ENCODE assay signal across 1 cellular context in the genomic region with DNA sequence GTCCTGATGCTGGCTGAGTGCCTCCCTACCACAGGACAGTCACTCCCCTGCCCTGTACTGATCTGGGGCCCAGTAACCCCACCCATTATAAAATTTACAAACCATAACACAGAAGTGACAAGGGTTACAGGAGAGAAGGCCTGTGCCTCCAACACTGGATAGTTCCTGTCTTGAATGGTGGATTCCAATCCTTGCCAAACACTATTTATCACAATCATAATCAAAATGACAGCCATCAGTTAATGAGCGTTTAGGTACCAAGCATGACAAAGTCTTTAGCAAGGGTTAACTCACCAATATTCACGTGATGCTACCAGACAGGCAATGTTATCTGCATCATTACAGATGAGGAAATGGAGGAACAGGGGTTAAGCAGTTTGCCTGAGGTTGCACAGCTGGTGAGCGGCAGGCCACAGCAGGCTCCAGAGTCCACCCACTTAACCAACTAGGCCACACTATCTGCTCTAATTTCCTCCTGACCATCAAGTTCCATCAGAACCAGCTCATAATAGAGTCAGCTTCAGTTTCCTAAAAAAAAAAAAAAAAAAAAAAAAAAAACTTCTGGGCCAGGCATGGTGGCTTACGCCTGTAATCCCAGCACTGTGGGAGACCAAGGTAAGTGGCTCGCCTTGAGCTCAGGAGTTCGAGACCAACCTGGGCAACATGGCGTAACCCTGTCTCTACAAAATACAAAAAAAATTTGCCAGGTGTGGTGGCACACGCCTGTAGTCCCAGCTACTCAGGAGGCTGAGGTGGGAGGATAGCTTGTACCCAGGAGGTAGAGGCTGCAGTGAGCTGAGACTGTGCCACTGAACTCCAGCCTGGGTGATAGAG.
TF ChIP-seq lines count a peak whose summit lies in the region.

No MANE protein-coding gene starts in this region.

TF ChIP-seq in A549, 52 proteins besides CTCF, POLR2A, EP300 and RAD21 (continued from another document):
- TF ChIP-seq, protein P1, sequence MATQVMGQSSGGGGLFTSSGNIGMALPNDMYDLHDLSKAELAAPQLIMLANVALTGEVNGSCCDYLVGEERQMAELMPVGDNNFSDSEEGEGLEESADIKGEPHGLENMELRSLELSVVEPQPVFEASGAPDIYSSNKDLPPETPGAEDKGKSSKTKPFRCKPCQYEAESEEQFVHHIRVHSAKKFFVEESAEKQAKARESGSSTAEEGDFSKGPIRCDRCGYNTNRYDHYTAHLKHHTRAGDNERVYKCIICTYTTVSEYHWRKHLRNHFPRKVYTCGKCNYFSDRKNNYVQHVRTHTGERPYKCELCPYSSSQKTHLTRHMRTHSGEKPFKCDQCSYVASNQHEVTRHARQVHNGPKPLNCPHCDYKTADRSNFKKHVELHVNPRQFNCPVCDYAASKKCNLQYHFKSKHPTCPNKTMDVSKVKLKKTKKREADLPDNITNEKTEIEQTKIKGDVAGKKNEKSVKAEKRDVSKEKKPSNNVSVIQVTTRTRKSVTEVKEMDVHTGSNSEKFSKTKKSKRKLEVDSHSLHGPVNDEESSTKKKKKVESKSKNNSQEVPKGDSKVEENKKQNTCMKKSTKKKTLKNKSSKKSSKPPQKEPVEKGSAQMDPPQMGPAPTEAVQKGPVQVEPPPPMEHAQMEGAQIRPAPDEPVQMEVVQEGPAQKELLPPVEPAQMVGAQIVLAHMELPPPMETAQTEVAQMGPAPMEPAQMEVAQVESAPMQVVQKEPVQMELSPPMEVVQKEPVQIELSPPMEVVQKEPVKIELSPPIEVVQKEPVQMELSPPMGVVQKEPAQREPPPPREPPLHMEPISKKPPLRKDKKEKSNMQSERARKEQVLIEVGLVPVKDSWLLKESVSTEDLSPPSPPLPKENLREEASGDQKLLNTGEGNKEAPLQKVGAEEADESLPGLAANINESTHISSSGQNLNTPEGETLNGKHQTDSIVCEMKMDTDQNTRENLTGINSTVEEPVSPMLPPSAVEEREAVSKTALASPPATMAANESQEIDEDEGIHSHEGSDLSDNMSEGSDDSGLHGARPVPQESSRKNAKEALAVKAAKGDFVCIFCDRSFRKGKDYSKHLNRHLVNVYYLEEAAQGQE (IDR thresholded peaks at IDR 0.05), result no peak
- TF ChIP-seq, protein P2, sequence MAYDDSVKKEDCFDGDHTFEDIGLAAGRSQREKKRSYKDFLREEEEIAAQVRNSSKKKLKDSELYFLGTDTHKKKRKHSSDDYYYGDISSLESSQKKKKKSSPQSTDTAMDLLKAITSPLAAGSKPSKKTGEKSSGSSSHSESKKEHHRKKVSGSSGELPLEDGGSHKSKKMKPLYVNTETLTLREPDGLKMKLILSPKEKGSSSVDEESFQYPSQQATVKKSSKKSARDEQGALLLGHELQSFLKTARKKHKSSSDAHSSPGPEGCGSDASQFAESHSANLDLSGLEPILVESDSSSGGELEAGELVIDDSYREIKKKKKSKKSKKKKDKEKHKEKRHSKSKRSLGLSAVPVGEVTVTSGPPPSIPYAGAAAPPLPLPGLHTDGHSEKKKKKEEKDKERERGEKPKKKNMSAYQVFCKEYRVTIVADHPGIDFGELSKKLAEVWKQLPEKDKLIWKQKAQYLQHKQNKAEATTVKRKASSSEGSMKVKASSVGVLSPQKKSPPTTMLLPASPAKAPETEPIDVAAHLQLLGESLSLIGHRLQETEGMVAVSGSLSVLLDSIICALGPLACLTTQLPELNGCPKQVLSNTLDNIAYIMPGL (CRISPR knock-in tag; IDR thresholded peaks at IDR 0.05; ENCODE audit: borderline replicate concordance), result no peak
- TF ChIP-seq, protein P3, sequence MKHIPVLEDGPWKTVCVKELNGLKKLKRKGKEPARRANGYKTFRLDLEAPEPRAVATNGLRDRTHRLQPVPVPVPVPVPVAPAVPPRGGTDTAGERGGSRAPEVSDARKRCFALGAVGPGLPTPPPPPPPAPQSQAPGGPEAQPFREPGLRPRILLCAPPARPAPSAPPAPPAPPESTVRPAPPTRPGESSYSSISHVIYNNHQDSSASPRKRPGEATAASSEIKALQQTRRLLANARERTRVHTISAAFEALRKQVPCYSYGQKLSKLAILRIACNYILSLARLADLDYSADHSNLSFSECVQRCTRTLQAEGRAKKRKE (CRISPR knock-in tag; IDR thresholded peaks at IDR 0.05; ENCODE audit: low read depth), result no peak
- TF ChIP-seq HOXB13 (CRISPR knock-in tag; IDR thresholded peaks at IDR 0.05; ENCODE audit: low read depth), result no peak
- no peak for TF ChIP-seq FOSB (CRISPR knock-in tag; IDR thresholded peaks at IDR 0.05)
